ENCODE assay signal across 8 cellular contexts in the genomic region with DNA sequence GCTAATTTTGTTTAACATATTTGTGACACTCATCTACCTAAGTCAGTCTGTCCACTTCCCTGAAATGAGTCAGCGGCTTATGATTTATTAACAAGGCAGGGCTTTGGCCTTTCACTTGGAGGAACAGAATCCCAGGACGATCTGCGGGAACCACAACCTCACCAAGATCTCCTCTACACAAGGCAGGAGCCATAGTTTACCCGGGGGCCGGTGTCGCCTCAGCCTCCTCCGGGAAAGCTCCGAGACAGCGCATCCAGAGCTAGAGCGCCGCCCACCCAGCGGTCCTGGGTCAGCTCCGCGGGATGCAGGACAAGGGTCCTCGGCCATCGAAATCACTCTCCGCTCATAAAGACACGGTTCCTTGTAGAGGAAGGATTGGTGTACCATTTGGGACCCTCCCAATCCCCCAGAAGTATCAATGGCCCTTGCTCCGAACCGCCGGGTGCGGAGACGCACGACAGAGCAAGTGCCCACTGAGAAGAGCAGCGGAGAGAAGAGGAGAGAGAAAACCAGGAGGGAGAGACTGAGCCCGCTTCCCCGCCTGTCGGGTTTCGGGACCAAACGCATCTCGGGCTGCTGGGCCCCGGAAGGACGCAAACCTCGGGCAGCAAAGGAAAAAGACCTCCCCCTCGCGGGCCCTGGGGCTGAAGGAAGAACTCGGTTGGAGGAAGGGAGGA. TPM values are rescaled to one million over a fixed set of nuclear protein-coding genes. Genes with fewer than 3 reads are reported as not detected.
A peak's percentile ranks its signal among the peaks of the same experiment; 100 is the strongest.
DNase-seq lines count a peak whose midpoint lies in the region; ATAC-seq and TF ChIP-seq lines count a peak whose summit lies in the region.

No MANE protein-coding gene starts in this region.

- no peaks in the 10 kb centered on the region for H3K4me1 ChIP-seq in muscle layer of duodenum (ENCODE audit: control insufficient read depth in 1 of 2, insufficient read depth in 2 of 2, low read length in 2 of 2)
- H3K4me1 ChIP-seq in vagina: peaks cover 7% of the 10 kb centered on the region

- no peaks in the 10 kb centered on the region for H3K36me3 ChIP-seq in muscle layer of duodenum (ENCODE audit: control insufficient read depth in 1 of 2, insufficient read depth in 2 of 2, low read length in 2 of 2)
- no peaks in the 10 kb centered on the region for H3K36me3 ChIP-seq in vagina

- H3K36me3 Mint-ChIP-seq in dendritic cell treated with granulocyte-macrophage colony-stimulating factor and Interleukin-4, amounts not matched to agents 40 ng/mL and 50 ng/mL, for 4 days (ENCODE audit: low read depth): no peaks in the 10 kb centered on the region

- H3K9me3 ChIP-seq in muscle layer of duodenum (ENCODE audit: control insufficient read depth in 1 of 2, low read length in 2 of 2): no peaks in the 10 kb centered on the region
- H3K9me3 ChIP-seq in vagina: no peaks in the 10 kb centered on the region

- peak overlapping the region; percentile 83 for H3K4me3 Mint-ChIP-seq in dendritic cell treated with granulocyte-macrophage colony-stimulating factor and Interleukin-4, amounts not matched to agents 40 ng/mL and 50 ng/mL, for 4 days

- H3K4me1 Mint-ChIP-seq in dendritic cell treated with granulocyte-macrophage colony-stimulating factor and Interleukin-4, amounts not matched to agents 40 ng/mL and 50 ng/mL, for 4 days (ENCODE audit: low read depth): peaks cover 71% of the 10 kb centered on the region

- H3K9me3 Mint-ChIP-seq in dendritic cell treated with granulocyte-macrophage colony-stimulating factor and Interleukin-4, amounts not matched to agents 40 ng/mL and 50 ng/mL, for 4 days: no peaks in the 10 kb centered on the region

- peak overlapping the region; percentile 40 to 59 for H3K4me3 ChIP-seq in muscle layer of duodenum (ENCODE audit: low read depth in 1 of 2, low read length in 2 of 2)
- peak overlapping the region in 1 of 2 donors; percentile 18 for H3K4me3 ChIP-seq in vagina

- DNase-seq in ELF-1 (ENCODE audit: low read depth, low spot score): peak; percentile 76
- DNase-seq in NK-92 (lab: John Stamatoyannopoulos, UW; ENCODE audit: unreplicated experiment): no peak
- no peak for DNase-seq in mesenteric fat pad (ENCODE audit: low spot score)
- no peak for DNase-seq in vagina (ENCODE audit: extremely low spot score in 2 of 2)

- intact Hi-C loops in dendritic cell treated with granulocyte-macrophage colony-stimulating factor and Interleukin-4, amounts not matched to agents 40 ng/mL and 50 ng/mL, for 4 days (cut with micrococcal nuclease): loop anchor here (5.0 kb wide), 2 partner anchors 36 to 211 kb away; no protein-coding TSS in a partner anchor
- intact Hi-C loops in vagina (cut with DNase I): no loop called here

- no peak for TF ChIP-seq CTCF in vagina (IDR thresholded peaks at IDR 0.05)

- ATAC-seq in HG03159 (IDR thresholded peaks at IDR 0.05; ENCODE audit: unreplicated experiment): peak; percentile 44
- no peak for ATAC-seq in GM21576 (IDR thresholded peaks at IDR 0.05; ENCODE audit: unreplicated experiment)

- H3K27ac Mint-ChIP-seq in dendritic cell treated with granulocyte-macrophage colony-stimulating factor and Interleukin-4, amounts not matched to agents 40 ng/mL and 50 ng/mL, for 4 days: peak overlapping the region; percentile 83

- H3K27me3 Mint-ChIP-seq in dendritic cell treated with granulocyte-macrophage colony-stimulating factor and Interleukin-4, amounts not matched to agents 40 ng/mL and 50 ng/mL, for 4 days: peaks cover 5% of the 10 kb centered on the region

- no peak overlapping the region for H3K27ac ChIP-seq in muscle layer of duodenum (ENCODE audit: low read length)
- no peak overlapping the region for H3K27ac ChIP-seq in vagina

- H3K27me3 ChIP-seq in muscle layer of duodenum (ENCODE audit: low read depth, low read length) (peaks cover 5% of the 10 kb centered on the region), vagina (no peaks in the 10 kb centered on the region)

- TF ChIP-seq POLR2A in vagina (IDR thresholded peaks at IDR 0.05): no peak

RNA-seq across cellular contexts. Expression of gene ALCAM, which starts 13.1 kb away (rescaled TPM):
- total RNA-seq in mesenteric fat pad (9.9 TPM), vagina (15.2 TPM)
